ENCODE assay signal across 12 cellular contexts in the genomic region with DNA sequence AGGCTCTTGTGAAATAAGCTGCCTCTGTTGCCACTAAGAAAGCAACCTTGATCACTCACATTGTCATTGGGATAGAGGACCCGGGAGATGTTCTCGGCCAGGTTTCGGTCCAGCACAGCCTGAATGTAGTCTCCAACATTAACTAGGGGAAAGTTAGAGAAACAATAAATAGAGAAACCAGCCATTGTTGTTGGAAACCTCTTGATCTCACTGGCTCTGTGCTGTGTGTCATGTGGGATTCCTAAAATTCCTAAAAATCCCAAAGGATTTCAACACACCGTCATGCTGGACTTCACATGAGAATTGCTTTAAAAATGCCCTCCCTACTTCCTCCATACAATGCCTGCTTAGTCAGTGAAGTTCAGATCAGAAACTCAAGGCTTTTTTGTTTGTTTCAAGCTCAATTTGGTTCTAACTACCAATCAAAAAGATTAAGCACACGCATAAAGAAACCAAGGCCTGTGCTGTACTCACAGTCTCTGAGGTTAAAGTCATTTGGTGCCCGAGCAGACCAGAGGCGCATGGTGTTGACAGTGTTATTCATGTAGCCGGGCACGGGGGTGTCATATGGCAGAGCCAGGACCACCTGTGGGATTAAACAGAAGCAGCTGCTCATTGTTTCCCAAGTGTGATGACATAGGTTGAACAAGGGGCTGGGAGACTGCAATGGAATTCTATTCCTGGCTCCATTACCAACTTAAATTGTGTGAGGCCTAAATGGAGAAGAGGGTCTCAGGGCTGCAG. TPM values are rescaled to one million over a fixed set of nuclear protein-coding genes. Genes with fewer than 3 reads are reported as not detected.
A peak's percentile ranks its signal among the peaks of the same experiment; 100 is the strongest.
DNase-seq lines count a peak whose midpoint lies in the region; TF ChIP-seq lines count a peak whose summit lies in the region.
"Had no signal": no experiment of that assay in that cellular context is flagged by ENCODE, and none has a peak within 500 bp of the region (broad histone marks: within the 10 kb centered on the region; RNA-seq: fewer than 3 reads in every experiment).

No MANE protein-coding gene starts in this region.

- TF ChIP-seq CTCF in SK-N-SH (IDR thresholded peaks at IDR 0.05), result no peak

- peak overlapping the region in 1 of 2 experiments; percentile 47; a peak in 2 of 4 replicates for H3K27ac ChIP-seq in SK-N-SH (ENCODE audit: low read depth in 2 of 2, low read length in 1 of 2)
- H3K27ac ChIP-seq: suprapubic skin had no signal

- CTCF ChIA-PET in SK-N-SH (lab: Yijun Ruan, JAX), result no interaction called here

- peaks cover 7% of the 10 kb centered on the region for H3F3A ChIP-seq in SK-N-SH (replicated peaks; ENCODE audit: insufficient read depth)

- no peak overlapping the region for H3K9ac ChIP-seq in SK-N-SH

- no peak for TF ChIP-seq EP300 in SK-N-SH (IDR thresholded peaks at IDR 0.05; ENCODE audit: borderline replicate concordance in 1 of 2, low read depth in 1 of 2, low read length in 1 of 2)

- POLR2A ChIA-PET in SK-N-SH (lab: Yijun Ruan, JAX), result no interaction called here

- H3K79me2 ChIP-seq in SK-N-SH (ENCODE audit: insufficient read depth), result no peaks in the 10 kb centered on the region

- H3K9me2 ChIP-seq in SK-N-SH, result no peaks in the 10 kb centered on the region

- no peak overlapping the region for H3K4me3 ChIP-seq in SK-N-SH (ENCODE audit: low read depth in 2 of 2, low read length in 1 of 2)
- H3K4me3 ChIP-seq: skin epidermis, suprapubic skin had no signal

- peaks cover 13 to 35% of the 10 kb centered on the region in 2 experiments for H3K36me3 ChIP-seq in SK-N-SH (replicated peaks in 1 of 2; ENCODE audit: control insufficient read depth in 1 of 2, insufficient read depth in 2 of 2, low read length in 1 of 2)

- H3K27me3 ChIP-seq in SK-N-SH (ENCODE audit: insufficient read depth), result no peaks in the 10 kb centered on the region
- H3K27me3 ChIP-seq: suprapubic skin had no signal

- no peaks in the 10 kb centered on the region for H3K9me3 ChIP-seq in SK-N-SH
- H3K9me3 ChIP-seq: suprapubic skin had no signal

- peak overlapping the region; percentile 16; the same call in 1 of the 2 replicates for H2AFZ ChIP-seq in SK-N-SH (ENCODE audit: low read depth)

- WGBS in SK-N-SH (ENCODE audit: low lambda C conversion rate), result 87% methylated on average over 9 of the region's 9 CpGs

- TF ChIP-seq RAD21 in SK-N-SH (IDR thresholded peaks at IDR 0.05; ENCODE audit: low read length), result no peak

- H3K4me2 ChIP-seq in SK-N-SH, result 0 out of 2 replicates have a peak overlapping the region, but pooled peaks have one; percentile 30

- no peaks in the 10 kb centered on the region for H4K20me1 ChIP-seq in SK-N-SH (ENCODE audit: insufficient read depth)

- peak; percentile 9 for DNase-seq in NCI-H1694 (lab: John Stamatoyannopoulos, UW)
- no peak for DNase-seq in NCI-H1694 treated with DMSO at 0.1 percent for 48 hours (lab: John Stamatoyannopoulos, UW)
- DNase-seq in SK-N-SH, result no peak
- peak; percentile 89 for DNase-seq in foreskin melanocyte
- peak; percentile 63 for DNase-seq in stromal cell of bone marrow (ENCODE audit: low read depth)
- no peak for DNase-seq in nucleus accumbens (lab: John Stamatoyannopoulos, UW)
- DNase-seq in pons (ENCODE audit: low spot score), result no peak
- no peak for DNase-seq in NK-92 (lab: John Stamatoyannopoulos, UW; ENCODE audit: unreplicated experiment)
- DNase-seq: activated CD4-positive, alpha-beta T cell treated with anti-CD3 and anti-CD28 coated beads for 1 hour; NK-92 treated with Interleukin-12 subunit alpha and Interleukin-12 subunit beta, amount 100 ng/mL, for 24 hours had no signal

- H3K4me1 ChIP-seq in SK-N-SH (ENCODE audit: control insufficient read depth in 1 of 2, insufficient read depth in 2 of 2, low read depth in 1 of 2, low read length in 1 of 2), result peaks cover 0 to 7% of the 10 kb centered on the region in 2 experiments; a peak in 3 of 4 replicates
- H3K4me1 ChIP-seq: suprapubic skin had no signal

TF ChIP-seq in SK-N-SH, 30 proteins besides CTCF, POLR2A, EP300 and RAD21:
- TF ChIP-seq IRF3 (IDR thresholded peaks at IDR 0.05; ENCODE audit: low read depth, low read length) (no peak), TAF1 (IDR thresholded peaks at IDR 0.05; ENCODE audit: borderline replicate concordance, low read depth, low read length) (no peak), NRF1 (IDR thresholded peaks at IDR 0.05; ENCODE audit: low read depth, low read length) (no peak), POLR2AphosphoS5 (IDR thresholded peaks at IDR 0.05; ENCODE audit: low read depth, low read length) (no peak), RCOR1 (IDR thresholded peaks at IDR 0.05; ENCODE audit: low read length) (no peak), CHD2 (IDR thresholded peaks at IDR 0.05; ENCODE audit: low read length, partially characterized antibody) (no peak), YY1 (IDR thresholded peaks at IDR 0.05; ENCODE audit: low read depth) (no peak), GATA2 (CRISPR knock-in tag; IDR thresholded peaks at IDR 0.05) (no peak), RFX5 (IDR thresholded peaks at IDR 0.05; ENCODE audit: low read length) (no peak), SMC3 (IDR thresholded peaks at IDR 0.05; ENCODE audit: low read depth, low read length) (no peak), FOXM1 (IDR thresholded peaks at IDR 0.05; ENCODE audit: low read depth) (no peak), RXRA (IDR thresholded peaks at IDR 0.05; ENCODE audit: borderline replicate concordance, low read depth) (no peak)
- TF ChIP-seq, protein P1, sequence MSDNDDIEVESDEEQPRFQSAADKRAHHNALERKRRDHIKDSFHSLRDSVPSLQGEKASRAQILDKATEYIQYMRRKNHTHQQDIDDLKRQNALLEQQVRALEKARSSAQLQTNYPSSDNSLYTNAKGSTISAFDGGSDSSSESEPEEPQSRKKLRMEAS (IDR thresholded peaks at IDR 0.05; ENCODE audit: low read depth), result no peak

RNA-seq across cellular contexts. Expression of gene PYGL, which starts 23.6 kb away (rescaled TPM):
- polyA plus RNA-seq in SK-N-SH (2012; rRNA removed), result 60.2 and 66.4 TPM in 2 replicates
- polyA plus RNA-seq in SK-N-SH (2012; cell fraction: cytosol; rRNA removed), result 62.8 and 70.4 TPM in 2 replicates
- 48.1 and 72.3 TPM in 2 replicates for polyA plus RNA-seq in SK-N-SH (2012; cell fraction: nucleus; rRNA removed)

RNA-seq across cellular contexts. Expression of gene ABHD12B, which starts 48.8 kb away (rescaled TPM):
- not detected in 2 replicates for polyA plus RNA-seq in SK-N-SH (2012; rRNA removed)
- polyA plus RNA-seq in SK-N-SH (2012; cell fraction: cytosol; rRNA removed), result not detected in 2 replicates
- not detected in 2 replicates for polyA plus RNA-seq in SK-N-SH (2012; cell fraction: nucleus; rRNA removed)

Comparison
In these comparisons a context has a peak if more than half of its experiments do, and no peak if none do; other contexts are left out.
1. DNase-seq: peak in NCI-H1694 (single experiment), foreskin melanocyte (single experiment) and stromal cell of bone marrow (single experiment); none in NCI-H1694 treated with DMSO at 0.1 percent for 48 hours (single experiment), SK-N-SH (single experiment), nucleus accumbens (0 of 56), pons (single experiment) and NK-92 (single experiment).